ENCODE assay signal across 21 cellular contexts in genomic region chr2:144201126-144201525, GRCh38.
DNase-seq lines count a peak whose midpoint lies in the region; ATAC-seq and TF ChIP-seq lines count a peak whose summit lies in the region.
"Had no signal": no experiment of that assay in that cellular context is flagged by ENCODE, and none has a peak within 500 bp of the region (broad histone marks: within the 10 kb centered on the region; RNA-seq: fewer than 3 reads in every experiment).

No MANE protein-coding gene starts in this region.

- TF ChIP-seq RAD21 in IMR-90 (IDR thresholded peaks at IDR 0.05; ENCODE audit: low read length): no peak

- H2BK15ac ChIP-seq in IMR-90 (ENCODE audit: low read depth, low read length): no peak overlapping the region

- H3K56ac ChIP-seq in IMR-90 (ENCODE audit: extremely low read depth, insufficient read depth, low read length): no peak overlapping the region

- no peak overlapping the region for H2BK5ac ChIP-seq in IMR-90 (ENCODE audit: low read depth, low read length, poor library complexity, severe bottlenecking)

- no peak overlapping the region for H4K5ac ChIP-seq in IMR-90 (ENCODE audit: low read depth, low read length)

- no peak overlapping the region for H4K8ac ChIP-seq in IMR-90 (ENCODE audit: low read depth in 2 of 2, low read length in 2 of 2)

- no peaks in the 10 kb centered on the region for H3K9me3 ChIP-seq in IMR-90 (ENCODE audit: control insufficient read depth, insufficient read depth, low read length)
- no peaks in the 10 kb centered on the region for H3K9me3 ChIP-seq in endocrine pancreas (ENCODE audit: control insufficient read depth, low read length)
- H3K9me3 ChIP-seq in aorta (ENCODE audit: control insufficient read depth, low read length): no peaks in the 10 kb centered on the region
- H3K9me3 ChIP-seq: adrenal gland, neutrophil, psoas muscle had no signal

- H3K14ac ChIP-seq in IMR-90 (replicated peaks; ENCODE audit: low read depth, low read length): 0 out of 2 replicates have a peak overlapping the region, but pooled peaks have one; percentile 2

- no peak overlapping the region for H3K27ac ChIP-seq in IMR-90 (ENCODE audit: insufficient read depth, low read length)
- no peak overlapping the region for H3K27ac ChIP-seq in aorta (ENCODE audit: low read depth in 1 of 2, low read length in 2 of 2)
- H3K27ac ChIP-seq: adrenal gland, brain microvascular endothelial cell, C4-2B, heart right ventricle, neutrophil, psoas muscle had no signal

- H3K4me3 ChIP-seq in IMR-90 (ENCODE audit: insufficient read depth, low read depth, low read length) (no peak overlapping the region), endocrine pancreas (ENCODE audit: control insufficient read depth, insufficient read depth, low read length) (peak overlapping the region; percentile 17), aorta (ENCODE audit: low read length in 2 of 2) (no peak overlapping the region)
- H3K4me3 ChIP-seq: adrenal gland, heart right ventricle, psoas muscle had no signal

- POLR2A ChIA-PET in IMR-90 (lab: Charles Lee; ENCODE audit: unreplicated experiment): no interaction called here

- H3K23ac ChIP-seq in IMR-90 (ENCODE audit: low read depth, low read length): no peak overlapping the region

- peak overlapping the region; percentile 5 for H2BK120ac ChIP-seq in IMR-90 (ENCODE audit: low read depth, low read length)

- H3K4ac ChIP-seq in IMR-90 (ENCODE audit: low read depth, low read length): peak overlapping the region; percentile 34; the same call in 1 of the 2 replicates

- peaks cover 48% of the 10 kb centered on the region for H3K36me3 Mint-ChIP-seq in activated CD8-positive, alpha-beta memory T cell treated with anti-CD3 and anti-CD28 coated beads, Interleukin-2, amount 10 ng/mL, durations not matched to agents 7 days and 5 days

- BruUV-seq in IMR-90 (replicated peaks; lab: Mats Ljungman, UMichigan): no TSS peak

- peaks cover 2% of the 10 kb centered on the region for H3K9me3 Mint-ChIP-seq in activated CD8-positive, alpha-beta memory T cell treated with anti-CD3 and anti-CD28 coated beads, Interleukin-2, amount 10 ng/mL, durations not matched to agents 7 days and 5 days (ENCODE audit: low read depth)

- H2AK5ac ChIP-seq in IMR-90 (ENCODE audit: low read depth, low read length): peak overlapping the region; percentile 46; the same call in 1 of the 2 replicates

- H3K27me3 ChIP-seq in IMR-90 (ENCODE audit: control insufficient read depth, insufficient read depth, low read length) (no peaks in the 10 kb centered on the region), endocrine pancreas (ENCODE audit: control insufficient read depth, insufficient read depth, low read length) (no peaks in the 10 kb centered on the region), aorta (ENCODE audit: control insufficient read depth in 1 of 2, insufficient read depth in 2 of 2, low read length in 1 of 2) (no peaks in the 10 kb centered on the region)
- H3K27me3 ChIP-seq: adrenal gland, brain microvascular endothelial cell, heart right ventricle, neutrophil had no signal

- no peak overlapping the region for H4K91ac ChIP-seq in IMR-90 (ENCODE audit: insufficient read depth, low read depth, low read length)

- H3K4me1 ChIP-seq in IMR-90 (ENCODE audit: control insufficient read depth, insufficient read depth, low read length) (peaks cover 6% of the 10 kb centered on the region; the same call in 1 of the 2 replicates), endocrine pancreas (ENCODE audit: control insufficient read depth, insufficient read depth, low read length) (no peaks in the 10 kb centered on the region), aorta (ENCODE audit: control insufficient read depth in 1 of 2, insufficient read depth in 2 of 2, low read length in 2 of 2) (no peaks in the 10 kb centered on the region)
- H3K4me1 ChIP-seq: adrenal gland, psoas muscle had no signal

- no peak overlapping the region for H2AFZ ChIP-seq in IMR-90 (replicated peaks; ENCODE audit: low read length, poor library complexity)

- H3K79me1 ChIP-seq in IMR-90 (ENCODE audit: low read depth in 1 of 2, low read length in 2 of 2): no peaks in the 10 kb centered on the region

- peak; percentile 59 for ATAC-seq in activated CD8-positive, alpha-beta memory T cell treated with anti-CD3 and anti-CD28 coated beads, Interleukin-2, amount 10 ng/mL, durations not matched to agents 7 days and 5 days
- ATAC-seq in IMR-90 (ENCODE audit: low read depth) (no peak), HG02763 (IDR thresholded peaks at IDR 0.05; ENCODE audit: unreplicated experiment) (no peak), aorta (ENCODE audit: low FRiP score) (no peak)
- ATAC-seq: heart right ventricle; psoas muscle; stimulated activated memory B cell treated with anti-CD40 and anti-IgM and Interleukin-4, amounts not matched to agents 10 μg/mL and 1 μg/mL and 100 μg/mL, for 72 hours had no signal

- H3K4me1 Mint-ChIP-seq in activated CD8-positive, alpha-beta memory T cell treated with anti-CD3 and anti-CD28 coated beads, Interleukin-2, amount 10 ng/mL, durations not matched to agents 7 days and 5 days: peaks cover 56% of the 10 kb centered on the region
- H3K4me1 Mint-ChIP-seq: stimulated activated memory B cell treated with anti-CD40 and anti-IgM and Interleukin-4, amounts not matched to agents 10 μg/mL and 1 μg/mL and 100 μg/mL, for 72 hours had no signal

- peak overlapping the region; percentile 18 for H3K4me3 Mint-ChIP-seq in activated CD8-positive, alpha-beta memory T cell treated with anti-CD3 and anti-CD28 coated beads, Interleukin-2, amount 10 ng/mL, durations not matched to agents 7 days and 5 days
- H3K4me3 Mint-ChIP-seq: stimulated activated memory B cell treated with anti-CD40 and anti-IgM and Interleukin-4, amounts not matched to agents 10 μg/mL and 1 μg/mL and 100 μg/mL, for 72 hours had no signal

- H2AK9ac ChIP-seq in IMR-90 (replicated peaks; ENCODE audit: low read depth, low read length, poor library complexity): no peak overlapping the region

- intact Hi-C loops in IMR-90 (cut with micrococcal nuclease): no loop called here
- intact Hi-C loops in aorta (cut with DNase I): no loop called here

- dilution Hi-C loops in IMR-90 (cut with HindIII; ENCODE audit: low sequenced_read_pairs, unreplicated experiment): no loop called here

- H4K20me1 ChIP-seq in IMR-90 (ENCODE audit: insufficient read depth, low read length): no peaks in the 10 kb centered on the region

- H3K27ac Mint-ChIP-seq in activated CD8-positive, alpha-beta memory T cell treated with anti-CD3 and anti-CD28 coated beads, Interleukin-2, amount 10 ng/mL, durations not matched to agents 7 days and 5 days: peak overlapping the region; percentile 81
- H3K27ac Mint-ChIP-seq: stimulated activated memory B cell treated with anti-CD40 and anti-IgM and Interleukin-4, amounts not matched to agents 10 μg/mL and 1 μg/mL and 100 μg/mL, for 72 hours had no signal

- in situ Hi-C loops in IMR-90 (cut with MboI; ENCODE audit: low sequenced_read_pairs): no loop called here

- 0 out of 2 replicates have a peak overlapping the region, but pooled peaks have one; percentile 31 for H2BK20ac ChIP-seq in IMR-90 (ENCODE audit: low read depth, low read length)

- H3K4me2 ChIP-seq in IMR-90 (ENCODE audit: low read depth, low read length): no peak overlapping the region

- H3K36me3 ChIP-seq in IMR-90 (ENCODE audit: control insufficient read depth, insufficient read depth, low read length) (no peaks in the 10 kb centered on the region), endocrine pancreas (ENCODE audit: control insufficient read depth, insufficient read depth, low read length) (no peaks in the 10 kb centered on the region), aorta (ENCODE audit: control insufficient read depth in 1 of 2, insufficient read depth in 2 of 2, low read length in 1 of 2) (no peaks in the 10 kb centered on the region)
- H3K36me3 ChIP-seq: adrenal gland, brain microvascular endothelial cell, heart right ventricle had no signal

- no peak for TF ChIP-seq CTCF in IMR-90 (conservative IDR thresholded peaks at IDR 0.05; ENCODE audit: low read depth, low read length)

- 92% methylated on average over 3 of the region's 6 CpGs; no CpG with 5 or more reads in 1 of the 2 experiments for WGBS in IMR-90 (ENCODE audit: extremely low coverage in 2 of 2, insufficient read length in 1 of 2), 2 experiments
- WGBS in aorta, 2 donors: 97% methylated on average over 6 of the region's 6 CpGs

- no peak overlapping the region for H3K18ac ChIP-seq in IMR-90 (ENCODE audit: low read depth, low read length)

- CTCF ChIA-PET in activated CD8-positive, alpha-beta memory T cell treated with anti-CD3 and anti-CD28 coated beads, Interleukin-2, amount 10 ng/mL, durations not matched to agents 7 days and 5 days (lab: Charles Lee): interaction anchor here (1.0 to 2.0 kb wide), 8 partner anchors 10 to 78 kb away, joined by 3 to 5 read pairs (median 3); no protein-coding TSS in a partner anchor
- CTCF ChIA-PET in IMR-90 (lab: Yijun Ruan, JAX): interaction anchor here (0.8 to 1.3 kb wide), 2 partner anchors 16 to 45 kb away, joined by 3 to 4 read pairs; no protein-coding TSS in a partner anchor

- no peak overlapping the region for H3K9ac ChIP-seq in IMR-90 (ENCODE audit: low read depth, low read length)
- H3K9ac ChIP-seq in endocrine pancreas (ENCODE audit: control insufficient read depth, insufficient read depth, low read length): no peak overlapping the region

- no peak for TF ChIP-seq POLR2A in IMR-90 (IDR thresholded peaks at IDR 0.05; ENCODE audit: low read depth, low read length)

- H3K9me1 ChIP-seq in IMR-90 (ENCODE audit: insufficient read depth, low read length): peaks cover 3% of the 10 kb centered on the region; the same call in 1 of the 2 replicates

- no peaks in the 10 kb centered on the region for H3K27me3 Mint-ChIP-seq in activated CD8-positive, alpha-beta memory T cell treated with anti-CD3 and anti-CD28 coated beads, Interleukin-2, amount 10 ng/mL, durations not matched to agents 7 days and 5 days
- H3K27me3 Mint-ChIP-seq: stimulated activated memory B cell treated with anti-CD40 and anti-IgM and Interleukin-4, amounts not matched to agents 10 μg/mL and 1 μg/mL and 100 μg/mL, for 72 hours had no signal

- peak; percentile 51 for DNase-seq in activated CD8-positive, alpha-beta memory T cell treated with anti-CD3 and anti-CD28 coated beads, Interleukin-2, amount 10 ng/mL, durations not matched to agents 7 days and 5 days
- no peak for DNase-seq in activated CD8-positive, alpha-beta memory T cell treated with anti-CD3 and anti-CD28 coated beads, Interleukin-2, amount 50 U/mL, for 48 hours
- DNase-seq in IMR-90: no peak
- DNase-seq in activated CD4-positive, alpha-beta T cell treated with anti-CD3 and anti-CD28 coated beads, Interleukin-2, amount 50 U/mL, for 48 hours: peak; percentile 20 to 36
- DNase-seq in aorta: no peak
- DNase-seq: activated CD4-positive, CD25-positive, alpha-beta regulatory T cell treated with anti-CD3 and anti-CD28 coated beads, Interleukin-2, amount 50 U/mL, for 72 hours; adrenal gland; Calu3; erythroblast; heart right ventricle; KBM-7; NCI-H1417 treated with DMSO at 0.1 percent for 48 hours; NK-92 treated with Interleukin-12 subunit alpha and Interleukin-12 subunit beta, amount 100 ng/mL, for 24 hours; psoas muscle; SHP77 had no signal

TF ChIP-seq in IMR-90, 13 proteins besides CTCF, POLR2A, EP300 and RAD21 (continues in another document):
- TF ChIP-seq CEBPB (IDR thresholded peaks at IDR 0.05; ENCODE audit: low read depth, low read length) (no peak), RFX5 (IDR thresholded peaks at IDR 0.05; ENCODE audit: low read depth, low read length) (no peak), MXI1 (IDR thresholded peaks at IDR 0.05; ENCODE audit: borderline replicate concordance, low read depth, low read length) (no peak)

Comparison
In these comparisons a context has a peak if more than half of its experiments do, and no peak if none do; other contexts are left out.
1. DNase-seq: peak in activated CD8-positive, alpha-beta memory T cell treated with anti-CD3 and anti-CD28 coated beads, Interleukin-2, amount 10 ng/mL, durations not matched to agents 7 days and 5 days (single experiment) and activated CD4-positive, alpha-beta T cell treated with anti-CD3 and anti-CD28 coated beads, Interleukin-2, amount 50 U/mL, for 48 hours (2 of 2); none in activated CD8-positive, alpha-beta memory T cell treated with anti-CD3 and anti-CD28 coated beads, Interleukin-2, amount 50 U/mL, for 48 hours (single experiment), IMR-90 (single experiment) and aorta (0 of 2).